Comparison of ENCODE assay signal across 1 cellular context in genomic region chr2:39141346-39142011, GRCh38.
TF ChIP-seq lines count a peak whose summit lies in the region.

No MANE protein-coding gene starts in this region.

TF ChIP-seq in GM23338, 12 proteins besides CTCF, POLR2A, EP300 and RAD21 (continued from another document):
- TF ChIP-seq, protein P1, sequence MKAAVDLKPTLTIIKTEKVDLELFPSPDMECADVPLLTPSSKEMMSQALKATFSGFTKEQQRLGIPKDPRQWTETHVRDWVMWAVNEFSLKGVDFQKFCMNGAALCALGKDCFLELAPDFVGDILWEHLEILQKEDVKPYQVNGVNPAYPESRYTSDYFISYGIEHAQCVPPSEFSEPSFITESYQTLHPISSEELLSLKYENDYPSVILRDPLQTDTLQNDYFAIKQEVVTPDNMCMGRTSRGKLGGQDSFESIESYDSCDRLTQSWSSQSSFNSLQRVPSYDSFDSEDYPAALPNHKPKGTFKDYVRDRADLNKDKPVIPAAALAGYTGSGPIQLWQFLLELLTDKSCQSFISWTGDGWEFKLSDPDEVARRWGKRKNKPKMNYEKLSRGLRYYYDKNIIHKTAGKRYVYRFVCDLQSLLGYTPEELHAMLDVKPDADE (IDR thresholded peaks at IDR 0.05): no peak
- TF ChIP-seq EZH2 (IDR thresholded peaks at IDR 0.05; ENCODE audit: low read depth, unreplicated experiment): no peak
- TF ChIP-seq ZNF331 (CRISPR knock-in tag; IDR thresholded peaks at IDR 0.05; ENCODE audit: low read depth): no peak
- TF ChIP-seq CREB1 (CRISPR knock-in tag; IDR thresholded peaks at IDR 0.05; ENCODE audit: low read depth): no peak
